In the genomic region with DNA sequence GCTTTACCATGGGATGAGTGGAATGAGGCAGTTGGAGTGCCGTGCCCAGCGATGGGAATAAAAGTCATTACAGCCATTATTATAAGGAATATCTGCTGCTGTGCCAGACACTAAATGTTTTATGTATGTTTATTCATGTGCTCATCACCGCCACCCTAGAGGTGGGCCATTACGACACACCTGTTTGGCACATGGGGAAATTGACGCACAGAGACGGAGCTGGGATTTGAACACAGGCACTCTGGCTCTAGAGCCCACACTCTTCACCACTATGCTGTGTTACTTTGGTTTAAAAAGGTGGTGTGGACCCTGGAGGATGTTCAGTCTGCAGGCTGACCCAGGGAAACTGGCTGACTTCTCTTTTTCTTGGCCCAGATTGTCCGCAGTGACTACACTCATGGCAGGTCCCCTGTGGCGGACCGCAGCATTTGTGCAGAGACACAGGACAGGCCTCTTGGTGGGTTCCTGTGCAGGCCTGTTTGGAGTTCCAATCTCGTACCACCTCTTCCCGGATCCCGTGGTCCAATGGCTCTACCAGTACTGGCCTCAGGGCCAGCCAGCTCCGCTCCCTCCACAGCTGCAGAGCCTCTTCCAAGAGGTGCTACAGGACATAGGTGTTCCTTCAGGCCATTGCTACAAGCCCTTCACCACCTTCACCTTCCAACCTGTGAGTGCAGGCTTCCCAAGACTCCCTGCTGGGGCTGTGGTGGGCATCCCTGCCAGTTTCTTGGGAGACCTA, we compare ENCODE assay signal across 1 cellular context.
TF ChIP-seq lines count a peak whose summit lies in the region.

No MANE protein-coding gene starts in this region.

TF ChIP-seq in GM23338, 12 proteins besides CTCF, POLR2A, EP300 and RAD21 (continued from another document):
- TF ChIP-seq REST (IDR thresholded peaks at IDR 0.05; ENCODE audit: unreplicated experiment) (no peak), JUNB (IDR thresholded peaks at IDR 0.05; ENCODE audit: unreplicated experiment) (no peak), ZNF462 (CRISPR knock-in tag; IDR thresholded peaks at IDR 0.05) (no peak), NANOG (IDR thresholded peaks at IDR 0.05; ENCODE audit: borderline replicate concordance) (no peak), POLR2AphosphoS5 (IDR thresholded peaks at IDR 0.05; ENCODE audit: low read depth) (no peak), EZH2 (IDR thresholded peaks at IDR 0.05; ENCODE audit: low read depth, unreplicated experiment) (no peak), EZH2phosphoT487 (IDR thresholded peaks at IDR 0.05; ENCODE audit: unreplicated experiment) (no peak)
